6 cellular contexts compared by ENCODE assay signal in genomic region chr3:2301361-2301760, GRCh38.
"Had no signal": no experiment of that assay in that cellular context is flagged by ENCODE, and none has a peak within 500 bp of the region (broad histone marks: within the 10 kb centered on the region; RNA-seq: fewer than 3 reads in every experiment).

No MANE protein-coding gene starts in this region.

- H3K36me3 Mint-ChIP-seq: IgD-negative memory B cell had no signal

- H3K4me1 Mint-ChIP-seq: IgD-negative memory B cell had no signal

- H3K27ac Mint-ChIP-seq: IgD-negative memory B cell had no signal

- H3K4me3 Mint-ChIP-seq: IgD-negative memory B cell had no signal

- H3K4me3 ChIP-seq: K562 had no signal

- ATAC-seq: HepG2, K562 had no signal

- H3K27me3 Mint-ChIP-seq: IgD-negative memory B cell had no signal

- H3K27ac ChIP-seq: HL-60 had no signal

- DNase-seq: IMR-90, KBM-7 had no signal
